ENCODE assay signal across 10 cellular contexts in the genomic region with DNA sequence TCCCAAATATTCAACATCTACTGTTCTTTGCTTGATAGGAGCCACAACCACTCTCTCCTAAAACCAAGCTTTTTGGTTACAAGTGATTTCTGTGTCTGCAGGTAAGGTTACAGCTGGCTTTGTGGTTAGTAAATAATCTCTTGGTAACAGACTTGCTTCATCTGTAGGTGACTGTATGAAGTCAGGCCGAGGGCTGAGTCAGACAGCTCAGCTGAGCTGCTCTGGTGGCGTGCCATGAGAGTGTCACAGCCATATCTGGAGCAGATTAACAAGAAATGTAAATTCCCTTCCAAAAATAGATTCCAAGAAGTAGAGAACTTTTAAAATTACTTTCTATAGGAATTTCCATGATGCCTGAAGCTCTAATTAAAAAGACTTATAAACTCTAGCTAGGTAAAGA. TPM values are rescaled to one million over a fixed set of nuclear protein-coding genes. Genes with fewer than 3 reads are reported as not detected.
DNase-seq lines count a peak whose midpoint lies in the region; ATAC-seq, FAIRE-seq and TF ChIP-seq lines count a peak whose summit lies in the region.
"Had no signal": no experiment of that assay in that cellular context is flagged by ENCODE, and none has a peak within 500 bp of the region (broad histone marks: within the 10 kb centered on the region; RNA-seq: fewer than 3 reads in every experiment).

No MANE protein-coding gene starts in this region.

- CTCF ChIA-PET in K562 (lab: Yijun Ruan, JAX; ENCODE audit: low intra/inter-chr PET ratio), result no interaction called here

- TF ChIP-seq RAD21 in K562 (CRISPR knock-in tag; conservative IDR thresholded peaks at IDR 0.05 in 1 of 2, IDR thresholded peaks at IDR 0.05 in 1 of 2), result no peak

- no peak overlapping the region for H3K4me2 ChIP-seq in K562 (ENCODE audit: insufficient read depth, low read length)

- intact Hi-C loops in K562 (cut with micrococcal nuclease) (no loop called here), prostate gland (cut with DNase I) (no loop called here)

- H3K4me1 ChIP-seq in K562 (replicated peaks in 1 of 2; ENCODE audit: control insufficient read depth in 2 of 2, insufficient read depth in 2 of 2, low read length in 2 of 2), result no peaks in the 10 kb centered on the region
- no peaks in the 10 kb centered on the region for H3K4me1 ChIP-seq in prostate gland (replicated peaks)
- no peaks in the 10 kb centered on the region for H3K4me1 ChIP-seq in SJCRH30

- H3K9me1 ChIP-seq in K562 (ENCODE audit: control insufficient read depth, insufficient read depth, low read length), result no peaks in the 10 kb centered on the region

- no peaks in the 10 kb centered on the region for H3K79me2 ChIP-seq in K562 (ENCODE audit: control insufficient read depth, insufficient read depth, low read length)

- H3K27me3 ChIP-seq in K562 (ENCODE audit: control insufficient read depth in 2 of 2, insufficient read depth in 2 of 2, low read length in 2 of 2) (no peaks in the 10 kb centered on the region), prostate gland (replicated peaks; ENCODE audit: insufficient read depth) (no peaks in the 10 kb centered on the region), SJCRH30 (no peaks in the 10 kb centered on the region)

- 0% methylated on average over 2 of the region's 2 CpGs for WGBS in K562 (ENCODE audit: insufficient coverage, low coverage, missing lambda C conversion rate)
- 28% methylated on average over 2 of the region's 2 CpGs for WGBS in prostate gland

- no peaks in the 10 kb centered on the region for H4K20me1 ChIP-seq in K562 (replicated peaks; ENCODE audit: control insufficient read depth, insufficient read depth, low read length)

- POLR2A ChIA-PET in K562 (lab: Yijun Ruan, JAX), result no interaction called here

- TF ChIP-seq CTCF in K562 (IDR thresholded peaks at IDR 0.05 in 2 of 3, conservative IDR thresholded peaks at IDR 0.05 in 1 of 3; ENCODE audit: insufficient read depth in 2 of 3, low read depth in 1 of 3, low read length in 3 of 3), result no peak
- TF ChIP-seq CTCF in prostate gland (IDR thresholded peaks at IDR 0.05), result no peak

- DNase-seq in GM19238 (ENCODE audit: insufficient read length, low spot score) (peak; percentile 3), K562 (ENCODE audit: extremely low read depth in 1 of 4, low spot score in 3 of 4) (peak in 1 of 4 experiments; percentile 27), prostate gland (ENCODE audit: low spot score) (peak; percentile 8), SJCRH30 (no peak), epidermal melanocyte (ENCODE audit: insufficient read length, low spot score) (no peak), NCI-H2196 (lab: John Stamatoyannopoulos, UW; ENCODE audit: unreplicated experiment) (no peak)
- no peak for DNase-seq in activated T-cell treated with anti-CD3 and anti-CD28 coated beads, Interleukin-2, amount 50 U/mL, for 1 hour

- no peak for FAIRE-seq in K562 (lab: Jason Lieb, UNC)

- ATAC-seq in HG03066 (IDR thresholded peaks at IDR 0.05; ENCODE audit: low read depth, unreplicated experiment) (peak; percentile 84), K562 (peak; percentile 45; the same call in 1 of the 3 replicates)

- TF ChIP-seq POLR2A in K562 (conservative IDR thresholded peaks at IDR 0.05) (no peak), prostate gland (IDR thresholded peaks at IDR 0.05) (no peak)

- BruUV-seq in K562 (replicated peaks; lab: Mats Ljungman, UMichigan), result no TSS peak

- H2AFZ ChIP-seq in K562 (ENCODE audit: low read depth, low read length), result no peak overlapping the region

- no peak overlapping the region for H3K27ac ChIP-seq in K562 (ENCODE audit: extremely low read depth, low read depth, low read length)
- no peak overlapping the region for H3K27ac ChIP-seq in prostate gland
- no peak overlapping the region for H3K27ac ChIP-seq in SJCRH30

- no peaks in the 10 kb centered on the region for H3K9me3 ChIP-seq in K562 (replicated peaks; ENCODE audit: control insufficient read depth, insufficient read depth, low read depth, low read length)
- H3K9me3 ChIP-seq in prostate gland, result no peaks in the 10 kb centered on the region
- H3K9me3 ChIP-seq in SJCRH30 (replicated peaks), result no peaks in the 10 kb centered on the region

- no peak for TF ChIP-seq EP300 in K562 (IDR thresholded peaks at IDR 0.05; ENCODE audit: low read length)

- H3K9ac ChIP-seq in K562 (ENCODE audit: insufficient read depth in 1 of 2, low read depth in 2 of 2, low read length in 2 of 2), result no peak overlapping the region

- H3K36me3 ChIP-seq in K562 (ENCODE audit: control insufficient read depth, insufficient read depth, low read length), result no peaks in the 10 kb centered on the region
- no peaks in the 10 kb centered on the region for H3K36me3 ChIP-seq in prostate gland
- no peaks in the 10 kb centered on the region for H3K36me3 ChIP-seq in SJCRH30

- H3K4me3 ChIP-seq in K562 (no peak overlapping the region), prostate gland (no peak overlapping the region), SJCRH30 (no peak overlapping the region)

- in situ Hi-C loops in K562 (cut with MboI), result no loop called here

TF ChIP-seq in K562, 482 proteins besides CTCF, POLR2A, EP300 and RAD21:
- TF ChIP-seq ZNF780A (CRISPR knock-in tag; IDR thresholded peaks at IDR 0.05), result no peak
- TF ChIP-seq CBFA2T3 (IDR thresholded peaks at IDR 0.05), result peak; percentile 38
- peak; percentile 45; the same call in 1 of the 2 replicates for TF ChIP-seq MEF2A (IDR thresholded peaks at IDR 0.05; ENCODE audit: control insufficient read depth, low read depth, low read length)
- peak; percentile 39 for TF ChIP-seq TAF9B (IDR thresholded peaks at IDR 0.05; ENCODE audit: partially characterized antibody)

RNA-seq across cellular contexts. Expression of a gene that starts 23.7 kb away (rescaled TPM):
- not detected in 2 replicates for total RNA-seq in K562 (2011; cell fraction: chromatin; rRNA removed; ENCODE audit: low replicate concordance)
- not detected in 2 replicates for total RNA-seq in K562 (2011; cell fraction: nucleolus; rRNA removed)
- not detected in 2 replicates for total RNA-seq in K562 (2011; cell fraction: nucleoplasm; rRNA removed)
- total RNA-seq in K562 (2014; rRNA removed) (not detected in 2 replicates), K562 (2014; rRNA removed; fragmentation: Illumina TruSeq; extraction: Trizol) (not detected in 2 replicates), K562 (2015; rRNA removed; fragmentation: Illumina TruSeq; extraction: Trizol) (not detected in 2 replicates), K562 (2021) (not detected in 2 replicates), prostate gland (not detected)
- polyA plus RNA-seq in K562 (2011; rRNA removed) (not detected in 2 replicates), K562 (2014; fragmentation: Illumina TruSeq; extraction: Trizol) (not detected in 2 replicates), K562 (2014; fragmentation: Nextera tagmentation; extraction: Ambion mirVana) (not detected), K562 (2014; rRNA removed) (not detected in 2 replicates)
- not detected in 2 replicates for polyA plus RNA-seq in K562 (2011; cell fraction: cytosol; rRNA removed)
- not detected in 2 replicates for polyA plus RNA-seq in K562 (2011; cell fraction: nucleus; rRNA removed)
- not detected in 2 replicates for polyA plus RNA-seq in K562 (2012)
- not detected in 2 replicates for polyA minus RNA-seq in K562 (2011; rRNA and poly(A)+ RNA removed)
- polyA minus RNA-seq in K562 (2011; cell fraction: cytosol; rRNA and poly(A)+ RNA removed), result not detected in 2 replicates
- not detected in 2 replicates for polyA minus RNA-seq in K562 (2011; cell fraction: nucleus; rRNA and poly(A)+ RNA removed)
- not detected in 2 replicates for total RNA-seq in SJCRH30 (2014; rRNA removed; shearing (Covaris generic))
- total RNA-seq: liver, SK-MEL-5 had no signal
- polyA plus RNA-seq: liver had no signal

Comparison
In these comparisons a context has a peak if more than half of its experiments do, and no peak if none do; other contexts are left out.
1. DNase-seq: peak in GM19238 (single experiment) and prostate gland (single experiment); none in SJCRH30 (0 of 2), epidermal melanocyte (single experiment), activated T-cell treated with anti-CD3 and anti-CD28 coated beads, Interleukin-2, amount 50 U/mL, for 1 hour (single experiment) and NCI-H2196 (single experiment).